In the genomic region with DNA sequence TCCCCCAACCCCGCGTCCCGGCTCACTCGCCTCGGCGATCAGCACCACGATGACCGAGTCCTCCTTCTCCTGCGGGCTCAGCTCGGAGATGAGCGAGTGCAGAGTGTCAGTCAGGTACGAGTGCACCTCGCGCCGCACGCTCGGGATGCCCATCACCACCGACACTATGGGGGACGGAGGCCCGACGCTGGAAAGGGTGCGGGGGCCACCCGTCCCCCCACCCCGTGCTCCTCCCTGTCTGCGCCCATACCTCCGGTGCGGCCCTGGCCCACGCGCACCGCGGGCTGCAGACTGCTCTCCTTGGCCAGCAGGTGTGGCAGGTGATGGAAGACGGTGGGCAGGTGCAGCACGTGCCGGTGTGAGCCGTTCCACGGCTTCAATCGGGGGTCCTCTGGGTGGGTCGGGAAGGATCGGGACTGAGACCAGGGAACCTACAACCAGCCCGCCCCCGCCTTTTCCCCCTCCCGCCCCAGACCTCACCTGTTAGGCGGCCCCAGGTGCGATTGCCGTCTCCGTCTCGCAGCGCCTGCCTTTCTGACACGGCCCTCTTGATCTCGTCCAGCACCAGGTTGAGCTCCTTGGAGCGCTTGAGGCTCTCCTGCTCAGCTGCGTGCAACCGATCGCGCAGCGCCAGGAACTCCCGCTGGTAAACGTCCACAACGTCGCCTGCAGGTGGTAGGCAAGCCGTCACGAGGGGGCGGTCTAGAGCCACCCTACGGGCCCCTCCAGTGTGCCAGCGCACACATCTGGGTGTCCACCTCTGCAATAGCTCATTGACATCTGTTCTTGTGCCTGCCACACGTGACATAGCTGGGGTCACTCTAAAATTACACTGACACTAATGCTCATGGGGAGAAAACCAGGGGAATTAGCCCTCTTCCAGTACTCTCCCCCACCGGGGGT, we compare ENCODE assay signal across 8 cellular contexts. TPM values are rescaled to one million over a fixed set of nuclear protein-coding genes. Genes with fewer than 3 reads are reported as not detected.
DNase-seq lines count a peak whose midpoint lies in the region; TF ChIP-seq lines count a peak whose summit lies in the region.

No MANE protein-coding gene starts in this region.

- H2BK15ac ChIP-seq in H9 (ENCODE audit: low read depth, low read length) = no peak overlapping the region

- DNase-seq in CD1c-positive myeloid dendritic cell (ENCODE audit: extremely low spot score) (peak; percentile 79), H9 (peak; percentile 88), RWPE1 (ENCODE audit: low spot score) (no peak), iPS-NIHi11 (ENCODE audit: low spot score) (peak; percentile 69), NCI-H446 treated with DMSO at 0.1 percent for 48 hours (lab: John Stamatoyannopoulos, UW) (no peak), NCI-H774 (lab: John Stamatoyannopoulos, UW) (no peak)
- peak; percentile 83 for DNase-seq in activated naive CD8-positive, alpha-beta T cell treated with anti-CD3 and anti-CD28 coated beads for 36 hours
- peak; percentile 87 for DNase-seq in stimulated activated CD4-positive, alpha-beta T cell treated with anti-CD3 and anti-CD28 coated beads, Interleukin-4, amount 100 ng/mL, for 24 hours

- H3K9ac ChIP-seq in H9 (ENCODE audit: extremely low read depth, insufficient read length, low read length) = no peak overlapping the region

- CTCF ChIA-PET in RWPE1 (lab: Yijun Ruan, JAX) = interaction anchor here (0.5 to 0.7 kb wide), 4 partner anchors 9 to 315 kb away, joined by 3 to 4 read pairs (median 4); no protein-coding TSS in a partner anchor

- POLR2A ChIA-PET in RWPE1 (lab: Yijun Ruan, JAX; ENCODE audit: low non-redundant PET) = interaction anchor here (0.6 kb wide), 1 partner anchor 38 kb away, joined by 3 read pairs; no protein-coding TSS in a partner anchor

- no peak overlapping the region for H3K23ac ChIP-seq in H9 (ENCODE audit: insufficient read length, low read depth, low read length)

- no peak overlapping the region for H2BK5ac ChIP-seq in H9 (ENCODE audit: insufficient read length, low read length)

- H2AK5ac ChIP-seq in H9 (ENCODE audit: insufficient read length, low read length) = no peak overlapping the region

- no CpG with 5 or more reads among the region's 67 CpGs for WGBS in H9 (ENCODE audit: extremely low coverage, insufficient read length, low lambda C conversion rate)

- TF ChIP-seq CTCF in H9 (conservative IDR thresholded peaks at IDR 0.05) = peak; percentile 84
- TF ChIP-seq CTCF in RWPE1 (conservative IDR thresholded peaks at IDR 0.05; ENCODE audit: low read depth) = peak; percentile 27; the same call in 1 of the 2 replicates

- no peaks in the 10 kb centered on the region for H4K20me1 ChIP-seq in H9 (ENCODE audit: control insufficient read depth, insufficient read depth, insufficient read length)

- no peak overlapping the region for H2BK120ac ChIP-seq in H9 (ENCODE audit: low read depth, low read length, poor library complexity, severe bottlenecking)

- H3K4me3 Mint-ChIP-seq in H9 = peak overlapping the region in 1 of 2 experiments; percentile 6; a peak in 1 of 5 replicates
- H3K4me3 Mint-ChIP-seq in activated naive CD8-positive, alpha-beta T cell treated with anti-CD3 and anti-CD28 coated beads for 36 hours = no peak overlapping the region

- peaks cover 21 to 45% (median 38%) of the 10 kb centered on the region in 3 experiments; a peak in 6 of 7 replicates for H3K36me3 Mint-ChIP-seq in H9 (ENCODE audit: insufficient read depth in 1 of 3, low read depth in 3 of 3)
- H3K36me3 Mint-ChIP-seq in activated naive CD8-positive, alpha-beta T cell treated with anti-CD3 and anti-CD28 coated beads for 36 hours = peaks cover 10% of the 10 kb centered on the region

- H3K27me3 ChIP-seq in H9 (ENCODE audit: insufficient read depth, low read length) = no peaks in the 10 kb centered on the region

- H3T11ph ChIP-seq in H9 (ENCODE audit: low read length) = no peak overlapping the region

- no peak overlapping the region for H3K18ac ChIP-seq in H9 (ENCODE audit: insufficient read length, low read depth, low read length)

- H3K56ac ChIP-seq in H9 (ENCODE audit: insufficient read length, low read depth, low read length) = no peak overlapping the region

- no peak overlapping the region; the same call in 1 of the 2 replicates for H3K14ac ChIP-seq in H9 (ENCODE audit: insufficient read depth, low read length)

- peaks cover 5% of the 10 kb centered on the region for H3K23me2 ChIP-seq in H9 (ENCODE audit: insufficient read length, low read depth, low read length, poor library complexity, severe bottlenecking)

- H3K4ac ChIP-seq in H9 (ENCODE audit: low read depth, low read length) = no peak overlapping the region

- peak overlapping the region in 1 of 3 experiments; percentile 85; a peak in 1 of 7 replicates for H3K27ac Mint-ChIP-seq in H9
- H3K27ac Mint-ChIP-seq in activated naive CD8-positive, alpha-beta T cell treated with anti-CD3 and anti-CD28 coated beads for 36 hours = peak overlapping the region; percentile 72

- H2AFZ ChIP-seq in H9 (ENCODE audit: low read length) = no peak overlapping the region

- peaks cover 4% of the 10 kb centered on the region for H3K27me3 Mint-ChIP-seq in H9 (ENCODE audit: low read depth)
- no peaks in the 10 kb centered on the region for H3K27me3 Mint-ChIP-seq in activated naive CD8-positive, alpha-beta T cell treated with anti-CD3 and anti-CD28 coated beads for 36 hours

- no peak overlapping the region for H2BK20ac ChIP-seq in H9 (ENCODE audit: low read depth, low read length, poor library complexity, severe bottlenecking)

- H3K79me2 ChIP-seq in H9 (ENCODE audit: insufficient read depth, low read length) = no peaks in the 10 kb centered on the region; the same call in 1 of the 2 replicates

- no peaks in the 10 kb centered on the region for H3K9me3 Mint-ChIP-seq in H9
- no peaks in the 10 kb centered on the region for H3K9me3 Mint-ChIP-seq in activated naive CD8-positive, alpha-beta T cell treated with anti-CD3 and anti-CD28 coated beads for 36 hours

- H3K4me1 Mint-ChIP-seq in H9 = peaks cover 33 to 39% of the 10 kb centered on the region in 2 experiments
- H3K4me1 Mint-ChIP-seq in activated naive CD8-positive, alpha-beta T cell treated with anti-CD3 and anti-CD28 coated beads for 36 hours = peaks cover 36% of the 10 kb centered on the region

- H3K79me1 ChIP-seq in H9 (ENCODE audit: insufficient read depth, low read depth, low read length, poor library complexity, severe bottlenecking) = peaks cover 5% of the 10 kb centered on the region

- H2BK12ac ChIP-seq in H9 (ENCODE audit: insufficient read length, low read depth, low read length) = no peak overlapping the region

- no peaks in the 10 kb centered on the region for H3K4me1 ChIP-seq in H9 (ENCODE audit: insufficient read depth, low read length)

- H3K9me3 ChIP-seq in H9 (ENCODE audit: control insufficient read depth, low read depth, low read length) = no peaks in the 10 kb centered on the region

- no peak overlapping the region for H4K8ac ChIP-seq in H9 (replicated peaks; ENCODE audit: insufficient read length, low read depth, low read length)

- H3K27ac ChIP-seq in H9 (ENCODE audit: insufficient read length, low read depth, low read length) (no peak overlapping the region), RWPE1 (peak overlapping the region; percentile 92)

- H3K4me2 ChIP-seq in H9 (ENCODE audit: insufficient read depth, insufficient read length, low read length) = no peak overlapping the region

- H4K5ac ChIP-seq in H9 (ENCODE audit: insufficient read length, low read depth, low read length) = no peak overlapping the region

- no peak overlapping the region for H4K91ac ChIP-seq in H9 (ENCODE audit: insufficient read length, low read depth, low read length)

RNA-seq across cellular contexts. Expression of a gene that starts 5.1 kb away (rescaled TPM):
- 140 and 147 TPM in 2 replicates for total RNA-seq in H9 (2021)
- 10 to 100 TPM; 67.9 to 71.5 TPM for total RNA-seq in activated naive CD8-positive, alpha-beta T cell treated with anti-CD3 and anti-CD28 coated beads for 36 hours

RNA-seq across cellular contexts. Expression of a gene that starts 7.8 kb away (rescaled TPM):
- total RNA-seq in H9 (2021) = 3.7 and 4.5 TPM in 2 replicates
- total RNA-seq in activated naive CD8-positive, alpha-beta T cell treated with anti-CD3 and anti-CD28 coated beads for 36 hours = under 1 TPM in 1 of 2 experiments, not detected in 1; 0.29 TPM

RNA-seq across cellular contexts. Expression of a gene that starts 19.1 kb away (rescaled TPM):
- 144 and 147 TPM in 2 replicates for total RNA-seq in H9 (2021)
- total RNA-seq in activated naive CD8-positive, alpha-beta T cell treated with anti-CD3 and anti-CD28 coated beads for 36 hours = 100 to 1,000 TPM; 111 to 117 TPM

RNA-seq across cellular contexts. Expression of a gene that starts 57.1 kb away (rescaled TPM):
- 30.4 and 31.1 TPM in 2 replicates for total RNA-seq in H9 (2021)
- total RNA-seq in activated naive CD8-positive, alpha-beta T cell treated with anti-CD3 and anti-CD28 coated beads for 36 hours = 10 to 100 TPM; 12.3 to 13.9 TPM

Comparison
In these comparisons a context has a peak if more than half of its experiments do, and no peak if none do; other contexts are left out.
1. DNase-seq: peak in CD1c-positive myeloid dendritic cell (single experiment), H9 (single experiment), activated naive CD8-positive, alpha-beta T cell treated with anti-CD3 and anti-CD28 coated beads for 36 hours (single experiment), iPS-NIHi11 (single experiment) and stimulated activated CD4-positive, alpha-beta T cell treated with anti-CD3 and anti-CD28 coated beads, Interleukin-4, amount 100 ng/mL, for 24 hours (single experiment); none in RWPE1 (single experiment), NCI-H446 treated with DMSO at 0.1 percent for 48 hours (single experiment) and NCI-H774 (single experiment).